14 cellular contexts compared by ENCODE assay signal in the genomic region with DNA sequence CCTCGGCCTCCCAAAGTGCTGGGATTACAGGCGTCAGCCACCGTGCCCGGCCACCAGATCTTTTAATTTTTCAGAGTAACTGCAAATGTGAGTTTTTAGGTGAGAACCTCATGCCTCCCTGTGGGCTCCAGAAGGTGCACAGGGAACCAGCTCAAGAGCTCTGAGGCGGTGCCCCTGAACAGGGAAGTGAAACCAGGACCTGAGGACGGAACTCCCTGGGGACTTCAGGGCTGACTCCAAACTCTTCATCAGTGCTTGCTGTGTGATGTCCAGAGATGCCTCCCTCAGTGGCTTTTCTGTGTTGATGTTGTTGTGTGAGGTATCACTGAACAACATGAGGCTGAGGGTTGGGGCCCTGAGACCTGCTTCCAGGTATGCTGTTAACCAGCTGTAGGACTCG. TPM values are rescaled to one million over a fixed set of nuclear protein-coding genes. Genes with fewer than 3 reads are reported as not detected.
DNase-seq lines count a peak whose midpoint lies in the region; ATAC-seq and TF ChIP-seq lines count a peak whose summit lies in the region.
"Had no signal": no experiment of that assay in that cellular context is flagged by ENCODE, and none has a peak within 500 bp of the region (broad histone marks: within the 10 kb centered on the region; RNA-seq: fewer than 3 reads in every experiment).

No MANE protein-coding gene starts in this region.

- H3K36me3 ChIP-seq in upper lobe of right lung: no peaks in the 10 kb centered on the region

- TF ChIP-seq CTCF in upper lobe of right lung (IDR thresholded peaks at IDR 0.05): no peak

- no peaks in the 10 kb centered on the region for H3K27me3 ChIP-seq in upper lobe of right lung

- no peaks in the 10 kb centered on the region for H3K9me3 ChIP-seq in upper lobe of right lung

- no peak overlapping the region for H3K27ac ChIP-seq in upper lobe of right lung

- no peaks in the 10 kb centered on the region for H3K4me1 ChIP-seq in upper lobe of right lung

- DNase-seq in Right ventricle myocardium inferior (ENCODE audit: missing footprints): peak; percentile 33
- no peak for DNase-seq in left cardiac atrium
- peak; percentile 75 for DNase-seq in NOMO-1 treated with dmso at 0.1 percent for 144 hours (lab: John Stamatoyannopoulos, UW; ENCODE audit: unreplicated experiment)
- no peak for DNase-seq in upper lobe of right lung
- DNase-seq in T-helper 1 cell: no peak
- DNase-seq in left ventricle myocardium superior: no peak
- no peak for DNase-seq in Ammon's horn (ENCODE audit: low spot score)
- DNase-seq: DND-41, NCI-H510A, nucleus accumbens had no signal

- ATAC-seq in Right ventricle myocardium inferior (no peak), left cardiac atrium (no peak), HG02759 (IDR thresholded peaks at IDR 0.05; ENCODE audit: unreplicated experiment) (peak; percentile 84), upper lobe of right lung (peak; percentile 62), left ventricle myocardium superior (no peak)
- ATAC-seq: left lobe of liver had no signal

- H3K4me3 ChIP-seq in upper lobe of right lung: no peak overlapping the region

- intact Hi-C loops in Right ventricle myocardium inferior (cut with DNase I) (no loop called here), left cardiac atrium (cut with DNase I) (no loop called here), upper lobe of right lung (cut with DNase I) (no loop called here), left ventricle myocardium superior (cut with micrococcal nuclease) (no loop called here)

RNA-seq across cellular contexts. Expression of a gene that starts 23.8 kb away (rescaled TPM):
- total RNA-seq in Right ventricle myocardium inferior (not detected), left cardiac atrium (not detected), upper lobe of right lung (not detected), left ventricle myocardium superior (not detected)
- total RNA-seq: dermis microvascular lymphatic vessel endothelial cell; left lobe of liver; T-helper 2 cell treated with Interferon-gamma antibody and Interleukin-4, amounts not matched to agents 100 ng/mL and 5 ng/mL, for 36 hours had no signal

RNA-seq across cellular contexts. Expression of a gene that starts 43.1 kb away (rescaled TPM):
- 114 TPM for total RNA-seq in Right ventricle myocardium inferior
- total RNA-seq in left cardiac atrium: 100 to 1,000 TPM; 105 to 113 TPM
- 223 TPM for total RNA-seq in upper lobe of right lung
- 129 TPM for total RNA-seq in left ventricle myocardium superior

Comparison
In these comparisons a context has a peak if more than half of its experiments do, and no peak if none do; other contexts are left out.
1. DNase-seq: peak in Right ventricle myocardium inferior (single experiment) and NOMO-1 treated with dmso at 0.1 percent for 144 hours (single experiment); none in left cardiac atrium (single experiment), upper lobe of right lung (single experiment), T-helper 1 cell (0 of 5), left ventricle myocardium superior (single experiment) and Ammon's horn (single experiment).
2. ATAC-seq: peak in HG02759 (single experiment) and upper lobe of right lung (single experiment); none in Right ventricle myocardium inferior (single experiment), left cardiac atrium (0 of 2) and left ventricle myocardium superior (single experiment).